In genomic region chr9:1200847-1201251, GRCh38 we compare ENCODE assay signal across 26 cellular contexts.
DNase-seq lines count a peak whose midpoint lies in the region; ATAC-seq and TF ChIP-seq lines count a peak whose summit lies in the region.
"Had no signal": no experiment of that assay in that cellular context is flagged by ENCODE, and none has a peak within 500 bp of the region (broad histone marks: within the 10 kb centered on the region; RNA-seq: fewer than 3 reads in every experiment).

No MANE protein-coding gene starts in this region.

- H3K4me1 ChIP-seq in left ventricle myocardium inferior (peaks cover 7% of the 10 kb centered on the region), upper lobe of left lung (peaks cover 0 to 5% (median 0%) of the 10 kb centered on the region in 4 donors)

- no peak for TF ChIP-seq EP300 in upper lobe of left lung (IDR thresholded peaks at IDR 0.05)

- no peak overlapping the region for H3K4me3 ChIP-seq in left ventricle myocardium inferior
- no peak overlapping the region for H3K4me3 ChIP-seq in upper lobe of left lung
- H3K4me3 ChIP-seq: ovary, smooth muscle cell had no signal

- no peak overlapping the region for H3K4me3 Mint-ChIP-seq in activated T-cell treated with anti-CD3 and anti-CD28 coated beads, Interleukin-2, amount 50 U/mL, for 24 hours
- H3K4me3 Mint-ChIP-seq: activated T-helper 17 cell treated with anti-CD3 and anti-CD28 coated beads, Interleukin-2, amount 50 U/mL, for 72 hours; CD4-positive, alpha-beta T cell; dendritic cell treated with granulocyte-macrophage colony-stimulating factor and Interleukin-4, amounts not matched to agents 40 ng/mL and 50 ng/mL, for 4 days; IgD-negative memory B cell; mesothelial cell of epicardium; natural killer cell; WTC11 had no signal

- peak overlapping the region; percentile 76 for H3K27ac ChIP-seq in left ventricle myocardium inferior (replicated peaks)
- no peak overlapping the region for H3K27ac ChIP-seq in upper lobe of left lung
- H3K27ac ChIP-seq: ovary had no signal

- intact Hi-C loops in Right ventricle myocardium inferior (cut with DNase I), result loop anchor here (5.0 kb wide), 1 partner anchor 99 kb away; no protein-coding TSS in a partner anchor
- intact Hi-C loops in cardiac septum (cut with DNase I), result no loop called here
- intact Hi-C loops in left ventricle myocardium inferior (cut with micrococcal nuclease), result no loop called here

- DNase-seq in Right ventricle myocardium inferior (ENCODE audit: missing footprints), result no peak
- DNase-seq in cardiac septum (ENCODE audit: low spot score), result no peak
- peak; percentile 46 for DNase-seq in left ventricle myocardium inferior
- peak; percentile 3 for DNase-seq in myocyte (ENCODE audit: low read depth)
- peak in 1 of 2 donors; percentile 62 for DNase-seq in upper lobe of left lung
- no peak for DNase-seq in NCI-H1417 (lab: John Stamatoyannopoulos, UW)
- no peak for DNase-seq in activated T-cell treated with anti-CD3 and anti-CD28 coated beads, Interleukin-2, amount 50 U/mL, for 24 hours
- DNase-seq: 8988T; aorta; CD4-positive, alpha-beta T cell; central memory CD4-positive, alpha-beta T cell; kidney glomerular epithelial cell; natural killer cell; NCI-H2171; NCI-H526 treated with DMSO at 0.1 percent for 48 hours; ovary; stimulated activated CD4-positive, alpha-beta T cell treated with anti-CD3 and anti-CD28 coated beads, Interleukin-2, amount 100 ng/mL, for 24 hours; T1000 had no signal

- no peak overlapping the region for H3K27ac Mint-ChIP-seq in activated T-cell treated with anti-CD3 and anti-CD28 coated beads, Interleukin-2, amount 50 U/mL, for 24 hours
- H3K27ac Mint-ChIP-seq: activated naive CD4-positive, alpha-beta T cell treated with anti-CD3 and anti-CD28 coated beads, Interleukin-2, amount 50 U/mL, for 72 hours; activated T-helper 17 cell treated with anti-CD3 and anti-CD28 coated beads, Interleukin-2, amount 50 U/mL, for 72 hours; CD4-positive, alpha-beta T cell; dendritic cell treated with granulocyte-macrophage colony-stimulating factor and Interleukin-4, amounts not matched to agents 40 ng/mL and 50 ng/mL, for 4 days; IgD-negative memory B cell; mesothelial cell of epicardium; natural killer cell; WTC11 had no signal

- no peak for TF ChIP-seq POLR2A in upper lobe of left lung (IDR thresholded peaks at IDR 0.05)

- H3K9me3 Mint-ChIP-seq in activated T-cell treated with anti-CD3 and anti-CD28 coated beads, Interleukin-2, amount 50 U/mL, for 24 hours, result no peaks in the 10 kb centered on the region

- H3K36me3 ChIP-seq in left ventricle myocardium inferior, result no peaks in the 10 kb centered on the region
- H3K36me3 ChIP-seq in upper lobe of left lung, result no peaks in the 10 kb centered on the region
- H3K36me3 ChIP-seq: ovary had no signal

- H3K4me1 Mint-ChIP-seq in activated T-cell treated with anti-CD3 and anti-CD28 coated beads, Interleukin-2, amount 50 U/mL, for 24 hours (ENCODE audit: low read depth), result no peaks in the 10 kb centered on the region
- H3K4me1 Mint-ChIP-seq: activated T-helper 17 cell treated with anti-CD3 and anti-CD28 coated beads, Interleukin-2, amount 50 U/mL, for 72 hours; natural killer cell; WTC11 had no signal

- H3K27me3 ChIP-seq in left ventricle myocardium inferior (ENCODE audit: low read depth) (no peaks in the 10 kb centered on the region), upper lobe of left lung (no peaks in the 10 kb centered on the region)
- H3K27me3 ChIP-seq: ovary had no signal

- H3K9me3 ChIP-seq in left ventricle myocardium inferior (replicated peaks) (no peaks in the 10 kb centered on the region), upper lobe of left lung (no peaks in the 10 kb centered on the region)
- H3K9me3 ChIP-seq: ovary had no signal

- no peak for TF ChIP-seq CTCF in left ventricle myocardium inferior (IDR thresholded peaks at IDR 0.05; ENCODE audit: borderline replicate concordance)
- no peak for TF ChIP-seq CTCF in upper lobe of left lung (IDR thresholded peaks at IDR 0.05)

- no peaks in the 10 kb centered on the region for H3K36me3 Mint-ChIP-seq in activated T-cell treated with anti-CD3 and anti-CD28 coated beads, Interleukin-2, amount 50 U/mL, for 24 hours (ENCODE audit: low read depth)
- H3K36me3 Mint-ChIP-seq: IgD-negative memory B cell, mesothelial cell of epicardium, natural killer cell had no signal

- ATAC-seq in Right ventricle myocardium inferior, result peak; percentile 90
- peak; percentile 44 to 86 for ATAC-seq in upper lobe of left lung (ENCODE audit: low FRiP score in 2 of 2)
- no peak for ATAC-seq in HG02642 (IDR thresholded peaks at IDR 0.05; ENCODE audit: poor library complexity, unreplicated experiment)
- ATAC-seq: activated naive CD4-positive, alpha-beta T cell treated with anti-CD3 and anti-CD28 coated beads, Interleukin-2, amount 50 U/mL, for 72 hours; activated T-helper 17 cell treated with anti-CD3 and anti-CD28 coated beads, Interleukin-2, amount 50 U/mL, for 72 hours; natural killer cell; WTC11 had no signal

- 44 to 50% methylated on average over 1 to 3 of the region's 3 CpGs for WGBS in upper lobe of left lung, 2 donors

- H3K27me3 Mint-ChIP-seq in activated T-cell treated with anti-CD3 and anti-CD28 coated beads, Interleukin-2, amount 50 U/mL, for 24 hours, result no peaks in the 10 kb centered on the region
- H3K27me3 Mint-ChIP-seq: dendritic cell treated with granulocyte-macrophage colony-stimulating factor and Interleukin-4, amounts not matched to agents 40 ng/mL and 50 ng/mL, for 4 days had no signal

Comparison
In these comparisons a context has a peak if more than half of its experiments do, and no peak if none do; other contexts are left out.
1. DNase-seq: peak in left ventricle myocardium inferior (single experiment) and myocyte (single experiment); none in Right ventricle myocardium inferior (single experiment), cardiac septum (single experiment), NCI-H1417 (0 of 3) and activated T-cell treated with anti-CD3 and anti-CD28 coated beads, Interleukin-2, amount 50 U/mL, for 24 hours (single experiment).